18 cellular contexts compared by ENCODE assay signal in the genomic region with DNA sequence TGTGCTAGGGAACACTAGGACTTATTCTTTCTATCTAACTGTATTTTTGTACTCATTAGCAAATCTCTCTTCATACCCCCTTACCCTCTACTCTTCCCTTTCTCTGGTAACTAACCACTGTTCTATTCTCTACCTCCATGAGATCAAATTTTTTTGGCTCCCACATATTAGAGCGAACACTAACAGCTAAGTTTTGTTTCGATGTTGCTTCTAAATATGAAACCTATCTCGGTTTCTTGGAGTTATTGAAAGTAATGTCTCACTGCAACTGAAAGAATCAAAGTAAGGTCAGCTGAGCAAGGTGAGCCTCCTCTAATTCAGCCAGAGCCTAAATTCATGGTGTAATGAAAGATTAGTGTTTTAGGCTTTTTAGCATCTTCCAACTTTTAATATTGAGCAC.
A peak's percentile ranks its signal among the peaks of the same experiment; 100 is the strongest.
DNase-seq lines count a peak whose midpoint lies in the region; ATAC-seq and TF ChIP-seq lines count a peak whose summit lies in the region.
"Had no signal": no experiment of that assay in that cellular context is flagged by ENCODE, and none has a peak within 500 bp of the region (broad histone marks: within the 10 kb centered on the region; RNA-seq: fewer than 3 reads in every experiment).

No MANE protein-coding gene starts in this region.

- H3K27ac Mint-ChIP-seq in endodermal cell: no peak overlapping the region
- H3K27ac Mint-ChIP-seq in neural progenitor cell: peak overlapping the region; percentile 84
- H3K27ac Mint-ChIP-seq: B cell; CD4-positive, alpha-beta T cell; CD8-positive, alpha-beta T cell had no signal

- H4K20me1 ChIP-seq in MM.1S (ENCODE audit: insufficient read depth, low read length): no peaks in the 10 kb centered on the region
- no peaks in the 10 kb centered on the region for H4K20me1 ChIP-seq in neural progenitor cell (ENCODE audit: low read depth)
- H4K20me1 ChIP-seq: BLaER1 treated with 17β-estradiol and CSF1 and Interleukin-3, amounts not matched to agents 10 nM and 100 nM had no signal

- H3K4me1 ChIP-seq in MM.1S (ENCODE audit: low read length) (no peaks in the 10 kb centered on the region), endodermal cell (ENCODE audit: control insufficient read depth, insufficient read depth, low read length) (no peaks in the 10 kb centered on the region), neural progenitor cell (peaks cover 11% of the 10 kb centered on the region)
- H3K4me1 ChIP-seq: A549; BLaER1 treated with 17β-estradiol and CSF1 and Interleukin-3, amounts not matched to agents 10 nM and 100 nM; Caco-2 had no signal

- DNase-seq in MM.1S (peak; percentile 53), endodermal cell (no peak), neural progenitor cell (ENCODE audit: low spot score) (no peak)
- DNase-seq: AML-193; Caco-2; Calu3; CD4-positive, alpha-beta T cell; CD8-positive, alpha-beta T cell; DMS79 treated with DMSO at 0.1 percent for 48 hours; GF-D8 had no signal

- ATAC-seq in GM21390 (IDR thresholded peaks at IDR 0.05; ENCODE audit: unreplicated experiment): no peak
- no peak for ATAC-seq in HG03039 (IDR thresholded peaks at IDR 0.05; ENCODE audit: unreplicated experiment)
- no peak for ATAC-seq in GM18858 (IDR thresholded peaks at IDR 0.05; ENCODE audit: unreplicated experiment)
- ATAC-seq: A549; CD8-positive, alpha-beta T cell had no signal

- H3K27ac ChIP-seq in MM.1S (ENCODE audit: low read length) (no peak overlapping the region), endodermal cell (ENCODE audit: low read depth, low read length) (peak overlapping the region; percentile 87), neural progenitor cell (no peak overlapping the region)
- H3K27ac ChIP-seq: 22Rv1; A549; BLaER1 treated with 17β-estradiol and CSF1 and Interleukin-3, amounts not matched to agents 10 nM and 100 nM; C4-2B had no signal

- H3K4me1 Mint-ChIP-seq in endodermal cell (peaks cover 4% of the 10 kb centered on the region), neural progenitor cell (peaks cover 52% of the 10 kb centered on the region)
- H3K4me1 Mint-ChIP-seq: B cell had no signal

- H3F3A ChIP-seq in MM.1S (ENCODE audit: insufficient read depth, low read length) (no peaks in the 10 kb centered on the region), neural progenitor cell (ENCODE audit: low read depth) (no peaks in the 10 kb centered on the region)

- H3K79me2 ChIP-seq in MM.1S (ENCODE audit: low read length): no peaks in the 10 kb centered on the region
- H3K79me2 ChIP-seq in neural progenitor cell (ENCODE audit: low read depth): no peaks in the 10 kb centered on the region

- no peak overlapping the region for H3K9ac ChIP-seq in MM.1S (ENCODE audit: low read length)
- no peak overlapping the region for H3K9ac ChIP-seq in endodermal cell (ENCODE audit: extremely low read depth, low read length, poor library complexity, severe bottlenecking)
- H3K9ac ChIP-seq in neural progenitor cell: no peak overlapping the region
- H3K9ac ChIP-seq: BLaER1 treated with 17β-estradiol and CSF1 and Interleukin-3, amounts not matched to agents 10 nM and 100 nM had no signal

- H3K4me3 Mint-ChIP-seq in endodermal cell (no peak overlapping the region), neural progenitor cell (peak overlapping the region; percentile 16)
- H3K4me3 Mint-ChIP-seq: B cell; CD4-positive, alpha-beta T cell; CD8-positive, alpha-beta T cell had no signal

- H3K9me3 Mint-ChIP-seq in endodermal cell (peaks cover 3% of the 10 kb centered on the region), neural progenitor cell (peaks cover 5% of the 10 kb centered on the region)
- H3K9me3 Mint-ChIP-seq: CD8-positive, alpha-beta T cell had no signal

- 94 to 100% methylated on average over 2 to 3 of the region's 3 CpGs for WGBS in endodermal cell (ENCODE audit: insufficient coverage in 1 of 2, insufficient read length in 1 of 2), 2 experiments

- H3K4me2 ChIP-seq in MM.1S (ENCODE audit: low read depth, low read length): no peak overlapping the region
- H3K4me2 ChIP-seq in neural progenitor cell: no peak overlapping the region
- H3K4me2 ChIP-seq: A549; BLaER1 treated with 17β-estradiol and CSF1 and Interleukin-3, amounts not matched to agents 10 nM and 100 nM had no signal

- H3K4me3 ChIP-seq in MM.1S (ENCODE audit: low read length) (no peak overlapping the region), endodermal cell (ENCODE audit: low read length) (no peak overlapping the region), neural progenitor cell (no peak overlapping the region)
- H3K4me3 ChIP-seq: A549; BLaER1 treated with 17β-estradiol and CSF1 and Interleukin-3, amounts not matched to agents 10 nM and 100 nM had no signal

- no peaks in the 10 kb centered on the region for H3K9me2 ChIP-seq in MM.1S (replicated peaks; ENCODE audit: insufficient read depth, low read length)

- H3K27me3 Mint-ChIP-seq in endodermal cell (ENCODE audit: insufficient read depth): no peaks in the 10 kb centered on the region
- H3K27me3 Mint-ChIP-seq in neural progenitor cell (ENCODE audit: insufficient read depth, low read depth): no peaks in the 10 kb centered on the region
- H3K27me3 Mint-ChIP-seq: B cell; CD4-positive, alpha-beta T cell had no signal

- no peaks in the 10 kb centered on the region for H3K9me3 ChIP-seq in MM.1S (replicated peaks; ENCODE audit: insufficient read depth, low read length)
- no peaks in the 10 kb centered on the region for H3K9me3 ChIP-seq in endodermal cell (ENCODE audit: control insufficient read depth, low read length)
- no peaks in the 10 kb centered on the region for H3K9me3 ChIP-seq in neural progenitor cell (ENCODE audit: low read depth)
- H3K9me3 ChIP-seq: A549; BLaER1 treated with 17β-estradiol and CSF1 and Interleukin-3, amounts not matched to agents 10 nM and 100 nM; Caco-2 had no signal

- H3K36me3 Mint-ChIP-seq in endodermal cell (ENCODE audit: low read depth) (peaks cover 29% of the 10 kb centered on the region), neural progenitor cell (peaks cover 26% of the 10 kb centered on the region)
- H3K36me3 Mint-ChIP-seq: CD8-positive, alpha-beta T cell had no signal

- H2AFZ ChIP-seq in MM.1S (ENCODE audit: low read length): no peak overlapping the region
- no peak overlapping the region for H2AFZ ChIP-seq in neural progenitor cell (replicated peaks)

- TF ChIP-seq CTCF in MM.1S (IDR thresholded peaks at IDR 0.05; ENCODE audit: low read length) (no peak), endodermal cell (conservative IDR thresholded peaks at IDR 0.05) (no peak), neural progenitor cell (IDR thresholded peaks at IDR 0.05) (no peak)

- no peaks in the 10 kb centered on the region for H3K27me3 ChIP-seq in MM.1S (replicated peaks; ENCODE audit: insufficient read depth, low read length)
- H3K27me3 ChIP-seq in endodermal cell (ENCODE audit: control insufficient read depth, insufficient read depth, low read length, poor library complexity, severe bottlenecking): no peaks in the 10 kb centered on the region
- H3K27me3 ChIP-seq in neural progenitor cell: no peaks in the 10 kb centered on the region
- H3K27me3 ChIP-seq: BLaER1 treated with 17β-estradiol and CSF1 and Interleukin-3, amounts not matched to agents 10 nM and 100 nM had no signal

- H3K36me3 ChIP-seq in MM.1S (replicated peaks; ENCODE audit: insufficient read depth, low read length) (no peaks in the 10 kb centered on the region), endodermal cell (ENCODE audit: control insufficient read depth, insufficient read depth, low read length) (peaks cover 5% of the 10 kb centered on the region), neural progenitor cell (no peaks in the 10 kb centered on the region)
- H3K36me3 ChIP-seq: BLaER1 treated with 17β-estradiol and CSF1 and Interleukin-3, amounts not matched to agents 10 nM and 100 nM had no signal
